31 cellular contexts compared by ENCODE assay signal in the genomic region with DNA sequence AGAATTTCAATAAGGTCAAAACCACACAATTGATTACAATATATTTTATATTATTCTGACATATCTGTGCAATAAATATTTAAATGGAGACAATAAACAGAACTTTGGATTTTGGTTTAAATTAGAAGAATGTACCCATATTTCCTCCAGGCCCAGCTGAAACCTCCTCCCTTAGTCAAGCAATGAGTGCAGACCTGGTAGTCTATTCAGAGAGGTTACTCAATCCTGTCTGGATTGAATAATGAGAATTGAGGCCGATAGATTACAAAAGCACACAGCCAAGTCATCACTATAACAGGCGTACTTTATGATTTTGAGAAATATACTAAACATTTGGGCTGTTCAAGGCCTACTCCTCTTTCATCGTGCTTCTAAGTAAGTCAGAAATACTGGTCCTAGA.
"Had no signal": no experiment of that assay in that cellular context is flagged by ENCODE, and none has a peak within 500 bp of the region (broad histone marks: within the 10 kb centered on the region; RNA-seq: fewer than 3 reads in every experiment).

No MANE protein-coding gene starts in this region.

- H3K27me3 ChIP-seq: colonic mucosa, neutrophil, right atrium auricular region, suprapubic skin, transverse colon, upper lobe of right lung, uterus had no signal

- H3K4me3 Mint-ChIP-seq: dendritic cell treated with granulocyte-macrophage colony-stimulating factor and Interleukin-4, amounts not matched to agents 40 ng/mL and 50 ng/mL, for 4 days; endodermal cell; immature natural killer cell; naive B cell; natural killer cell treated with Interleukin-12 subunit alpha and Interleukin-12 subunit beta and Interleukin-15 and Interleukin-18, amount 100 ng/mL, for 72 hours; neural crest cell; stimulated activated naive CD8-positive, alpha-beta T cell treated with anti-CD3 and anti-CD28 coated beads, Interleukin-15, amount 100 ng/mL, for 72 hours had no signal

- H3K36me3 Mint-ChIP-seq: immature natural killer cell; naive B cell; natural killer cell treated with Interleukin-12 subunit alpha and Interleukin-12 subunit beta and Interleukin-15 and Interleukin-18, amount 100 ng/mL, for 72 hours had no signal

- H3K4me1 ChIP-seq: colonic mucosa, lower lobe of right lung, parathyroid adenoma, right atrium auricular region, suprapubic skin, transverse colon, upper lobe of right lung, uterus had no signal

- H3K9me3 ChIP-seq: colonic mucosa, lower lobe of right lung, neutrophil, right atrium auricular region, suprapubic skin, transverse colon, upper lobe of right lung, uterus had no signal

- H3K4me3 ChIP-seq: colonic mucosa, lower lobe of right lung, right atrium auricular region, smooth muscle cell, suprapubic skin, transverse colon, upper lobe of right lung, uterus had no signal

- DNase-seq: colonic mucosa; effector CD8-positive, alpha-beta T cell; endodermal cell; erythroblast; hypothalamus; immature natural killer cell; islet precursor cell; kidney glomerular epithelial cell; left colon; left ventricle myocardium superior; lower lobe of right lung; naive B cell; stimulated activated CD4-positive, alpha-beta T cell treated with anti-CD3 and anti-CD28 coated beads, Interleukin-12 subunit alpha, Interleukin-12 subunit beta, amount 100 ng/mL, for 4 hours; stimulated activated CD4-positive, alpha-beta T cell treated with anti-CD3 and anti-CD28 coated beads, Interleukin-1b, Interleukin-23, amount 100 ng/mL, for 48 hours; stimulated activated CD4-positive, alpha-beta T cell treated with anti-CD3 and anti-CD28 coated beads, Interleukin-4, amount 100 ng/mL, for 1 hour; stimulated activated CD8-positive, alpha-beta memory T cell treated with anti-CD3 and anti-CD28 coated beads, Interleukin-4, amount 100 ng/mL, for 48 hours; stimulated activated naive CD4-positive, alpha-beta T cell; stimulated activated naive CD8-positive, alpha-beta T cell treated with anti-CD3 and anti-CD28 coated beads, Interleukin-15, amount 100 ng/mL, for 72 hours; transverse colon; upper lobe of right lung; uterus had no signal

- H3K27ac Mint-ChIP-seq: dendritic cell treated with granulocyte-macrophage colony-stimulating factor and Interleukin-4, amounts not matched to agents 40 ng/mL and 50 ng/mL, for 4 days; endodermal cell; immature natural killer cell; naive B cell; natural killer cell treated with Interleukin-12 subunit alpha and Interleukin-12 subunit beta and Interleukin-15 and Interleukin-18, amount 100 ng/mL, for 72 hours; progenitor cell of endocrine pancreas; stimulated activated naive CD8-positive, alpha-beta T cell treated with anti-CD3 and anti-CD28 coated beads, Interleukin-15, amount 100 ng/mL, for 72 hours had no signal

- H3K9me3 Mint-ChIP-seq: dendritic cell treated with granulocyte-macrophage colony-stimulating factor and Interleukin-4, amounts not matched to agents 40 ng/mL and 50 ng/mL, for 4 days; immature natural killer cell; naive B cell; natural killer cell treated with Interleukin-12 subunit alpha and Interleukin-12 subunit beta and Interleukin-15 and Interleukin-18, amount 100 ng/mL, for 72 hours; stimulated activated naive CD8-positive, alpha-beta T cell treated with anti-CD3 and anti-CD28 coated beads, Interleukin-15, amount 100 ng/mL, for 72 hours had no signal

- H3K36me3 ChIP-seq: colonic mucosa, lower lobe of right lung, neutrophil, right atrium auricular region, suprapubic skin, transverse colon, upper lobe of right lung, uterus had no signal

- H3K27me3 Mint-ChIP-seq: dendritic cell treated with granulocyte-macrophage colony-stimulating factor and Interleukin-4, amounts not matched to agents 40 ng/mL and 50 ng/mL, for 4 days; naive B cell; natural killer cell treated with Interleukin-12 subunit alpha and Interleukin-12 subunit beta and Interleukin-15 and Interleukin-18, amount 100 ng/mL, for 72 hours; stimulated activated naive CD8-positive, alpha-beta T cell treated with anti-CD3 and anti-CD28 coated beads, Interleukin-15, amount 100 ng/mL, for 72 hours had no signal

- H3K4me1 Mint-ChIP-seq: immature natural killer cell; naive B cell; stimulated activated naive CD8-positive, alpha-beta T cell treated with anti-CD3 and anti-CD28 coated beads, Interleukin-15, amount 100 ng/mL, for 72 hours had no signal

- FAIRE-seq: frontal cortex had no signal

- H3K27ac ChIP-seq: colonic mucosa, lower lobe of right lung, neutrophil, parathyroid adenoma, right atrium auricular region, suprapubic skin, transverse colon, upper lobe of right lung, uterus had no signal
